Comparison of ENCODE assay signal across 8 cellular contexts in the genomic region with DNA sequence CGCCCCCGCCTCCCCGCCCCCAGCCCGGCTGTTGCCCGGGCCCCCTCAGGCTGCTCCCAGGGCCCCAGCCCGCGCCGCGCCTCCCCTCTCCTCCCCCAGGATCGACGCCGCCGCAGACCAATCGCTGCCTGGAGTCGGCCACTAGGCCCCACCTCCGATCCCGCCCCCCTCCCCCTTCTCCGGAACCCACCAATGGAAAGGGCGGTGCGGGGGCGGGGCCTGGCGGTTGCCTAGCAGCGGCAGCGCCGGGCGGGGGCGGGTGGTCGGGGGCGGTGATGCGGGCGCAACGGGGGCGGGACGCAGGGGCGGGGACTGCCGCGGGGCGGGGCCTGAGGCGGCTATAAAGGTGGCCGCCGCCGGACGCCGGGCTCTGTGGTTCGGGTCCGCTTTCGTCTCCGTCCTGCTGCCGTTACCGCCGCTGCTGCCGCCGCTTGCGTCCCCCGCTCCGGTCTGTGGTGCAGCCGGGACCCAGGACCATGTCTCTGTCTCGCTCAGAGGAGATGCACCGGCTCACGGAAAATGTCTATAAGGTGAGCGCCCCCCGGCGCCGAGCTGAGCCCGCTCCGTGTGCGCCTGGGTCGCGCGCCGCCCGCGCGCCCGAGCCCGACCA. TPM values are rescaled to one million over a fixed set of nuclear protein-coding genes. Genes with fewer than 3 reads are reported as not detected.
DNase-seq lines count a peak whose midpoint lies in the region; ATAC-seq and TF ChIP-seq lines count a peak whose summit lies in the region.

A gene with protein sequence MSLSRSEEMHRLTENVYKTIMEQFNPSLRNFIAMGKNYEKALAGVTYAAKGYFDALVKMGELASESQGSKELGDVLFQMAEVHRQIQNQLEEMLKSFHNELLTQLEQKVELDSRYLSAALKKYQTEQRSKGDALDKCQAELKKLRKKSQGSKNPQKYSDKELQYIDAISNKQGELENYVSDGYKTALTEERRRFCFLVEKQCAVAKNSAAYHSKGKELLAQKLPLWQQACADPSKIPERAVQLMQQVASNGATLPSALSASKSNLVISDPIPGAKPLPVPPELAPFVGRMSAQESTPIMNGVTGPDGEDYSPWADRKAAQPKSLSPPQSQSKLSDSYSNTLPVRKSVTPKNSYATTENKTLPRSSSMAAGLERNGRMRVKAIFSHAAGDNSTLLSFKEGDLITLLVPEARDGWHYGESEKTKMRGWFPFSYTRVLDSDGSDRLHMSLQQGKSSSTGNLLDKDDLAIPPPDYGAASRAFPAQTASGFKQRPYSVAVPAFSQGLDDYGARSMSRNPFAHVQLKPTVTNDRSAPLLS (plus strand): TSS at position 373 of the 610 bp plus-strand sequence. CDS start 104 bp downstream, at position 477.

- TF ChIP-seq CTCF in kidney epithelial cell (IDR thresholded peaks at IDR 0.05; ENCODE audit: insufficient read depth, low read length, poor library complexity, severe bottlenecking), result no peak

- TF ChIP-seq POLR2A in GM18526 (IDR thresholded peaks at IDR 0.05; ENCODE audit: extremely low read depth, insufficient read length), result peak; percentile 76

- DNase-seq in A172 (ENCODE audit: low spot score) (peak; percentile 87), NCI-H226 (peak; percentile 79), cerebellum (ENCODE audit: low spot score) (peak; percentile 100), kidney epithelial cell (ENCODE audit: low read depth) (no peak)
- DNase-seq in activated CD4-positive, alpha-beta T cell treated with anti-CD3 and anti-CD28 coated beads for 24 hours (ENCODE audit: low read depth in 2 of 2), result peak; percentile 98 to 99
- DNase-seq in stimulated activated CD4-positive, alpha-beta T cell treated with anti-CD3 and anti-CD28 coated beads, Interleukin-12 subunit alpha, Interleukin-12 subunit beta, amount 100 ng/mL, for 48 hours (ENCODE audit: low read depth in 2 of 3, low spot score in 1 of 3), result peak; percentile 89 to 98 (median 97)

- no peaks in the 10 kb centered on the region for H3K27me3 ChIP-seq in kidney epithelial cell (ENCODE audit: control insufficient read depth, insufficient read depth, low read length)

- ATAC-seq in HG03175 (IDR thresholded peaks at IDR 0.05; ENCODE audit: unreplicated experiment), result peak; percentile 67

- no peaks in the 10 kb centered on the region for H3K36me3 ChIP-seq in kidney epithelial cell (ENCODE audit: control insufficient read depth, insufficient read depth, low read length)

- H3K4me3 ChIP-seq in kidney epithelial cell (ENCODE audit: low read depth, low read length), result peak within 1 kb of the TSS; percentile 71

RNA-seq across cellular contexts. Expression of the gene that starts here (rescaled TPM):
- 83.1 and 89.5 TPM in 2 replicates for total RNA-seq in A172 (2014; rRNA removed; shearing (Covaris generic))
- total RNA-seq in cerebellum (33.7 TPM), kidney epithelial cell (80.3 and 83.4 TPM in 2 replicates)
